Comparison of ENCODE assay signal across 8 cellular contexts in the genomic region with DNA sequence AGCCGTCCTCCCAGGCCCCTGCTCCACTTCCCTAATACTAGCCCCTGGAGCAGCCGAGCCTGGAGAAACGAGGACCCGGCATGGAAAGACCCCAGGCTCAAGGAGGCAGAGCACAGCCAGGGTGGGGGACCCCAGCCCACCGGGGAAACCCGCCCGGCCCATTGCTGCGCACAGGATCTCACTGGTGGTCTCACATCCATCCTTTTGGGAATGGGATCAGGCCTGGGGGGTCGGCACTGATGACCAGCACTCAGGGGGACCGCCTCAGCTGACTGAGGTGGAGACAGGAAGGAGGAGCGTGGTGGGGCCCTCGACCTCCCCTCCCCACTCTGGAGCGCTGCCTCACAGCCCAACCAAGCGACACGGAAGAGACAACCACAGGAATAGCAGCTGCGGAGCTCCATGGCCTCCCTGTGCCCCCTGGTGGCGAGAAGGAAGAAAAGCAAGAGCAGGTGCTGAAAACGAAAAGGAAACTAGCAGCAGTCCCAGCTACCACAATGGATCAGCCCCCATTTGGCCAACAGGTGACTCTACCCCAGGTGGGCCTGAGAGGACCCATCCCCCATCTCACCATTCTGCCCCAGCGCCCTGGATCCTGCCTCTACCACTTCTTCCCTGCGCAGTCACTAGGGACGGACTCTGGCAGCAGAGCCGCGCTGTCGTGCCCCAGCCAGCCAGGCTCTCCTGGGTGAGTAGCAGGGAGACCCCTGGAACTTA. TPM values are rescaled to one million over a fixed set of nuclear protein-coding genes. Genes with fewer than 3 reads are reported as not detected.
DNase-seq lines count a peak whose midpoint lies in the region; ATAC-seq lines count a peak whose summit lies in the region.
"Not testable (repeated sequence)": the region's sequence is repeated elsewhere in the genome, so short reads cannot be mapped to it uniquely, and the experiment has no call there.

No MANE protein-coding gene starts in this region.

- H3K4me1 Mint-ChIP-seq in effector memory CD8-positive, alpha-beta T cell (ENCODE audit: low read depth in 2 of 2), result not testable (repeated sequence)

- H3K9ac ChIP-seq in mesenchymal stem cell (ENCODE audit: low read length), result peak overlapping the region; percentile 33

- DNase-seq in COLO668 (lab: John Stamatoyannopoulos, UW; ENCODE audit: unreplicated experiment) (peak; percentile 37), HK-2 (ENCODE audit: unreplicated experiment) (peak; percentile 66), NOMO-1 (lab: John Stamatoyannopoulos, UW; ENCODE audit: unreplicated experiment in 2 of 2) (peak; percentile 70 to 89), mesenchymal stem cell (peak; percentile 62)
- DNase-seq in activated CD8-positive, alpha-beta memory T cell treated with anti-CD3 and anti-CD28 coated beads for 48 hours (ENCODE audit: low read depth in 2 of 3, low spot score in 2 of 3), result peak in 2 of 3 experiments; percentile 12 to 33
- DNase-seq in effector memory CD8-positive, alpha-beta T cell, result peak; percentile 50 to 66 (median 52)
- DNase-seq in stimulated activated CD8-positive, alpha-beta memory T cell treated with anti-CD3 and anti-CD28 coated beads, Interleukin-15, amount 100 ng/mL, for 1 hour (ENCODE audit: low read depth), result peak; percentile 41

- H3K27me3 Mint-ChIP-seq in effector memory CD8-positive, alpha-beta T cell, result peaks cover 15 to 17% of the 10 kb centered on the region in 2 donors

- peak overlapping the region in 1 of 2 experiments; percentile 66 for H2BK12ac ChIP-seq in mesenchymal stem cell (ENCODE audit: low read length in 2 of 2)

- peak overlapping the region in 1 of 2 donors; percentile 4 for H3K27ac Mint-ChIP-seq in effector memory CD8-positive, alpha-beta T cell

- peak overlapping the region; percentile 54 for H2BK120ac ChIP-seq in mesenchymal stem cell (ENCODE audit: low read depth, low read length)

- H3K23ac ChIP-seq in mesenchymal stem cell (ENCODE audit: low read length in 2 of 2), result not testable (repeated sequence)

- H3K36me3 Mint-ChIP-seq in effector memory CD8-positive, alpha-beta T cell (ENCODE audit: insufficient read depth), result not testable (repeated sequence)

- H3K4ac ChIP-seq in mesenchymal stem cell (ENCODE audit: low read depth in 1 of 2, low read length in 2 of 2), result peak overlapping the region in 1 of 2 experiments; percentile 7

- not testable (repeated sequence) for H3K36me3 ChIP-seq in mesenchymal stem cell (ENCODE audit: control insufficient read depth in 1 of 2, insufficient read depth in 2 of 2, low read depth in 1 of 2, low read length in 2 of 2)

- not testable (repeated sequence) for H3K14ac ChIP-seq in mesenchymal stem cell (ENCODE audit: low read length in 2 of 2)

- peak overlapping the region; percentile 43 for H4K91ac ChIP-seq in mesenchymal stem cell (ENCODE audit: low read length)

- not testable (repeated sequence) for H2BK15ac ChIP-seq in mesenchymal stem cell (ENCODE audit: low read depth, poor library complexity, severe bottlenecking)

- peaks cover 12% of the 10 kb centered on the region for H3K4me1 ChIP-seq in mesenchymal stem cell (ENCODE audit: control insufficient read depth, insufficient read depth, low read depth, low read length)

- not testable (repeated sequence) for H2BK5ac ChIP-seq in mesenchymal stem cell (ENCODE audit: low read depth, low read length, poor library complexity, severe bottlenecking)

- peaks cover 53 to 68% of the 10 kb centered on the region in 2 experiments for H3K27me3 ChIP-seq in mesenchymal stem cell (ENCODE audit: control insufficient read depth in 1 of 2, insufficient read depth in 1 of 2, low read length in 2 of 2)

- H3K9me3 ChIP-seq in mesenchymal stem cell (ENCODE audit: control insufficient read depth, low read length), result not testable (repeated sequence)

- H3K4me3 ChIP-seq in mesenchymal stem cell (ENCODE audit: insufficient read depth in 1 of 2, low read depth in 1 of 2, low read length in 2 of 2), result peak overlapping the region in 1 of 2 experiments; percentile 68

- H3K4me2 ChIP-seq in mesenchymal stem cell (ENCODE audit: low read length, poor library complexity, severe bottlenecking), result peak overlapping the region; percentile 2

- 24% methylated on average over 18 of the region's 24 CpGs for whole genome bisulfite sequencing in mesenchymal stem cell

- H2AFZ ChIP-seq in mesenchymal stem cell (ENCODE audit: low read depth, low read length), result peak overlapping the region; percentile 18

- H3K9me3 Mint-ChIP-seq in effector memory CD8-positive, alpha-beta T cell, result not testable (repeated sequence)

- peak; percentile 74 for ATAC-seq in GM21367 (IDR thresholded peaks at IDR 0.05; ENCODE audit: unreplicated experiment)
- ATAC-seq in effector memory CD8-positive, alpha-beta T cell (replicated peaks), result peak; percentile 93

- peak overlapping the region; percentile 63 to 64 for H3K4me3 Mint-ChIP-seq in effector memory CD8-positive, alpha-beta T cell

- not testable (repeated sequence) for H3K18ac ChIP-seq in mesenchymal stem cell (ENCODE audit: low read depth in 1 of 2, low read length in 2 of 2)

- not testable (repeated sequence) for H2AK5ac ChIP-seq in mesenchymal stem cell (ENCODE audit: low read length, severe bottlenecking)

- peak overlapping the region; percentile 35 for H4K8ac ChIP-seq in mesenchymal stem cell (ENCODE audit: low read length)

- H3K27ac ChIP-seq in mesenchymal stem cell (ENCODE audit: low read length, poor library complexity, severe bottlenecking), result not testable (repeated sequence)

- not testable (repeated sequence) for H3K79me1 ChIP-seq in mesenchymal stem cell (replicated peaks; ENCODE audit: low read length, poor library complexity, severe bottlenecking)

RNA-seq across cellular contexts. Expression of a gene that starts 31.9 kb away (rescaled TPM):
- 6.3 TPM for polyA plus RNA-seq in mesenchymal stem cell (2013, experiment 1 of 2)
- polyA plus RNA-seq in mesenchymal stem cell (2013, experiment 2 of 2), result 5.1 TPM

RNA-seq across cellular contexts. Expression of a gene that starts 34.4 kb away (rescaled TPM):
- polyA plus RNA-seq in mesenchymal stem cell (2013, experiment 1 of 2), result 0.06 TPM
- not detected for polyA plus RNA-seq in mesenchymal stem cell (2013, experiment 2 of 2)

Comparison
In these comparisons a context has a peak if more than half of its experiments do, and no peak if none do; other contexts are left out.
1. DNase-seq: peak in every context shown above with its lines; median percentile 80 in NOMO-1; 66 in HK-2; 62 in mesenchymal stem cell; 52 in effector memory CD8-positive, alpha-beta T cell; 41 in stimulated activated CD8-positive, alpha-beta memory T cell treated with anti-CD3 and anti-CD28 coated beads, Interleukin-15, amount 100 ng/mL, for 1 hour; 37 in COLO668; 22 in activated CD8-positive, alpha-beta memory T cell treated with anti-CD3 and anti-CD28 coated beads for 48 hours.